1 cellular context compared by ENCODE assay signal in the genomic region with DNA sequence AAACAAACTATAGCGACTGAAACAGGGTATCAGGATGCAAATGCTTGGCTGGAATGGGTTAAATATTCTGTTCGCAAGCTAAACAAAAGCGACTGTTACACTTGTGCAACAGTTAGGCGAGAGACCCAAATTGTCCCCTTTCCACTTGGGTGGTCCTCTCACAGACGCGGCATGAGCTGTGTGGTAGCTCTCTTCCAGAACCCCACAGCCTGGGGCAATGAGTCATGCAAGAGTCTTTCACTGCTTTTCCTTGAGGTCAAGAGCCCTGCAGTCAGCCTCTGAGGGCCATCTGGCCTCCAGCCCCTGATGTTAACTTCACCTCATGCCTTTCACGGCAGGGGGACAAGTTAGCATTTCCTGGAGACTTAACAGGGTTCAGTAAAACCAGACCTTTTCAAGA.
TF ChIP-seq lines count a peak whose summit lies in the region.

No MANE protein-coding gene starts in this region.

TF ChIP-seq in H1, 55 proteins besides CTCF, POLR2A, EP300 and RAD21:
- TF ChIP-seq GTF2F1 (IDR thresholded peaks at IDR 0.05; ENCODE audit: borderline replicate concordance, low read depth, low read length) (no peak), FOSL1 (IDR thresholded peaks at IDR 0.05; ENCODE audit: insufficient read depth, low read depth, low read length) (no peak), TBP (IDR thresholded peaks at IDR 0.05; ENCODE audit: low read depth, low read length) (no peak), TAF1 (IDR thresholded peaks at IDR 0.05; ENCODE audit: low read depth, low read length) (peak; percentile 48), PHF8 (conservative IDR thresholded peaks at IDR 0.05; ENCODE audit: low read depth, low read length) (no peak), CEBPB (IDR thresholded peaks at IDR 0.05; ENCODE audit: low read depth, low read length) (peak; percentile 53; the same call in 1 of the 2 replicates), CHD7 (IDR thresholded peaks at IDR 0.05; ENCODE audit: insufficient replicate concordance, low read length) (no peak), CBX5 (IDR thresholded peaks at IDR 0.05; ENCODE audit: low read depth, low read length) (no peak), TAF7 (optimal IDR thresholded peaks at IDR 0.05; ENCODE audit: borderline replicate concordance, low read depth, low read length) (peak; percentile 34), KDM5A (IDR thresholded peaks at IDR 0.05; ENCODE audit: low read length) (no peak), SIRT6 (IDR thresholded peaks at IDR 0.05; ENCODE audit: low read length) (no peak), KDM1A (IDR thresholded peaks at IDR 0.05; ENCODE audit: borderline replicate concordance, low read length) (no peak), CTBP2 (IDR thresholded peaks at IDR 0.05; ENCODE audit: borderline replicate concordance, insufficient read depth, insufficient read length, low read length) (no peak), NANOG (IDR thresholded peaks at IDR 0.05; ENCODE audit: insufficient read depth, low read depth, low read length, poor library complexity, severe bottlenecking) (no peak), RNF2 (IDR thresholded peaks at IDR 0.05; ENCODE audit: borderline replicate concordance, low read depth, low read length, missing control alignments, poor library complexity, severe bottlenecking) (no peak), SP1 (IDR thresholded peaks at IDR 0.05; ENCODE audit: low read depth, low read length) (0 out of 2 replicates have a peak, but pooled peaks have one; percentile 31), YY1 (IDR thresholded peaks at IDR 0.05; ENCODE audit: low read depth, low read length) (no peak), SAP30 (IDR thresholded peaks at IDR 0.05; ENCODE audit: insufficient read depth, insufficient replicate concordance, low read length) (no peak), SRF (IDR thresholded peaks at IDR 0.05; ENCODE audit: low read depth, low read length) (no peak), CHD1 (IDR thresholded peaks at IDR 0.05; ENCODE audit: low read depth, low read length) (no peak), TCF12 (IDR thresholded peaks at IDR 0.05; ENCODE audit: low read depth, low read length) (peak; percentile 82; the same call in 1 of the 2 replicates), SIN3A (conservative IDR thresholded peaks at IDR 0.05 in 1 of 2, IDR thresholded peaks at IDR 0.05 in 1 of 2; ENCODE audit: low read depth in 1 of 2, low read length in 2 of 2) (no peak), EGR1 (IDR thresholded peaks at IDR 0.05; ENCODE audit: borderline replicate concordance, low read depth, low read length) (no peak), JUND (IDR thresholded peaks at IDR 0.05; ENCODE audit: low read length) (peak; percentile 89), SP2 (IDR thresholded peaks at IDR 0.05; ENCODE audit: low read length) (no peak), NRF1 (IDR thresholded peaks at IDR 0.05; ENCODE audit: low read depth, low read length) (no peak), POLR2AphosphoS5 (IDR thresholded peaks at IDR 0.05; ENCODE audit: low read depth, low read length) (no peak), BRCA1 (IDR thresholded peaks at IDR 0.05; ENCODE audit: low read depth, low read length) (no peak), EZH2 (IDR thresholded peaks at IDR 0.05; ENCODE audit: low read depth, low read length, severe bottlenecking) (no peak)
- TF ChIP-seq, protein P1, sequence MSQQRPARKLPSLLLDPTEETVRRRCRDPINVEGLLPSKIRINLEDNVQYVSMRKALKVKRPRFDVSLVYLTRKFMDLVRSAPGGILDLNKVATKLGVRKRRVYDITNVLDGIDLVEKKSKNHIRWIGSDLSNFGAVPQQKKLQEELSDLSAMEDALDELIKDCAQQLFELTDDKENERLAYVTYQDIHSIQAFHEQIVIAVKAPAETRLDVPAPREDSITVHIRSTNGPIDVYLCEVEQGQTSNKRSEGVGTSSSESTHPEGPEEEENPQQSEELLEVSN (IDR thresholded peaks at IDR 0.05) = peak; percentile 44; the same call in 1 of the 2 replicates
- TF ChIP-seq, protein P2, sequence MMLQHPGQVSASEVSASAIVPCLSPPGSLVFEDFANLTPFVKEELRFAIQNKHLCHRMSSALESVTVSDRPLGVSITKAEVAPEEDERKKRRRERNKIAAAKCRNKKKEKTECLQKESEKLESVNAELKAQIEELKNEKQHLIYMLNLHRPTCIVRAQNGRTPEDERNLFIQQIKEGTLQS (IDR thresholded peaks at IDR 0.05; ENCODE audit: insufficient read depth, low read depth, low read length) = no peak
